In the genomic region with DNA sequence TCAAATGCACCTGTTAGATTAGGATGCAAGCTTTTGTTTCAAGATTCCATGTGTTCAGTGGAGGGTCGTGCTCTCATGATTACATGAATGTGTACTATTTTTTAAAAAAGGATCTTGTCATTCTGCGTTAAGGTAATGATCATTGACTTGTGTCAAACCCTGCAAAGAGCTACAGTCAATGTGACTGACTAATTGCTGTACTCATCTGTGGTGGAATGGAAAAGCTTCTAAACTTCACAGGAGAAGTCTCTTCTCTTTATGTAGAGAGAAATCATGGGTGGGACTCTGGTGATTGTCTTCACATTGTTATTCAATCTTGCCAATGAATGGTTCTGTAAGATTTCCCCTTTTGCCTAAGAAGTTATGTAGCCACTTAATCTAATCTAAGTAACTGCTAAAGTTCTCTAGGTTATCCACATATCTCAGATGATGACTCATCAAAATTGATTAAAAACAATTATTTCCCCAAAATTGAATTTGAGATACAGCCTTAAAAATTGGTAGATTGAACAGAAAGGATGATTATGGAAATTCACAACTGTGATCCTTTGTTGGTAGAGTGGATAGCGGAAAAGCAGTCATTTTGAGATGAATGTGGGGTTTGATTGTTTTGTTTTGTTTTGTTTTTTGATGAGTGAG, we compare ENCODE assay signal across 2 cellular contexts.
TF ChIP-seq lines count a peak whose summit lies in the region.

No MANE protein-coding gene starts in this region.

TF ChIP-seq in GM23338, 12 proteins besides CTCF, POLR2A, EP300 and RAD21:
- TF ChIP-seq ZNF331 (CRISPR knock-in tag; IDR thresholded peaks at IDR 0.05; ENCODE audit: low read depth) = no peak
- TF ChIP-seq CREB1 (CRISPR knock-in tag; IDR thresholded peaks at IDR 0.05; ENCODE audit: low read depth) = no peak
- no peak for TF ChIP-seq JUNB (IDR thresholded peaks at IDR 0.05; ENCODE audit: unreplicated experiment)
- TF ChIP-seq EZH2 (IDR thresholded peaks at IDR 0.05; ENCODE audit: low read depth, unreplicated experiment) = no peak
- TF ChIP-seq EZH2phosphoT487 (IDR thresholded peaks at IDR 0.05; ENCODE audit: unreplicated experiment) = no peak
- TF ChIP-seq STAT1 (IDR thresholded peaks at IDR 0.05; ENCODE audit: unreplicated experiment) = no peak

TF ChIP-seq in K562, 482 proteins besides CTCF, POLR2A, EP300 and RAD21:
- peak; percentile 61 for TF ChIP-seq ZNF316 (IDR thresholded peaks at IDR 0.05)
- no peak for TF ChIP-seq MED1 (CRISPR knock-in tag; IDR thresholded peaks at IDR 0.05; ENCODE audit: borderline replicate concordance)
- TF ChIP-seq C11orf30 (IDR thresholded peaks at IDR 0.05; ENCODE audit: low read depth) = peak; percentile 36; the same call in 1 of the 2 replicates
- TF ChIP-seq MAFK (IDR thresholded peaks at IDR 0.05; ENCODE audit: low read length) = peak; percentile 45; the same call in 1 of the 2 replicates
- TF ChIP-seq MAFF (IDR thresholded peaks at IDR 0.05; ENCODE audit: low read length) = peak; percentile 38
- TF ChIP-seq MAFG (tag; conservative IDR thresholded peaks at IDR 0.05) = peak; percentile 58; the same call in 1 of the 2 replicates
TF ChIP-seq in K562: peak in this region for 5.
